10 cellular contexts compared by ENCODE assay signal in the genomic region with DNA sequence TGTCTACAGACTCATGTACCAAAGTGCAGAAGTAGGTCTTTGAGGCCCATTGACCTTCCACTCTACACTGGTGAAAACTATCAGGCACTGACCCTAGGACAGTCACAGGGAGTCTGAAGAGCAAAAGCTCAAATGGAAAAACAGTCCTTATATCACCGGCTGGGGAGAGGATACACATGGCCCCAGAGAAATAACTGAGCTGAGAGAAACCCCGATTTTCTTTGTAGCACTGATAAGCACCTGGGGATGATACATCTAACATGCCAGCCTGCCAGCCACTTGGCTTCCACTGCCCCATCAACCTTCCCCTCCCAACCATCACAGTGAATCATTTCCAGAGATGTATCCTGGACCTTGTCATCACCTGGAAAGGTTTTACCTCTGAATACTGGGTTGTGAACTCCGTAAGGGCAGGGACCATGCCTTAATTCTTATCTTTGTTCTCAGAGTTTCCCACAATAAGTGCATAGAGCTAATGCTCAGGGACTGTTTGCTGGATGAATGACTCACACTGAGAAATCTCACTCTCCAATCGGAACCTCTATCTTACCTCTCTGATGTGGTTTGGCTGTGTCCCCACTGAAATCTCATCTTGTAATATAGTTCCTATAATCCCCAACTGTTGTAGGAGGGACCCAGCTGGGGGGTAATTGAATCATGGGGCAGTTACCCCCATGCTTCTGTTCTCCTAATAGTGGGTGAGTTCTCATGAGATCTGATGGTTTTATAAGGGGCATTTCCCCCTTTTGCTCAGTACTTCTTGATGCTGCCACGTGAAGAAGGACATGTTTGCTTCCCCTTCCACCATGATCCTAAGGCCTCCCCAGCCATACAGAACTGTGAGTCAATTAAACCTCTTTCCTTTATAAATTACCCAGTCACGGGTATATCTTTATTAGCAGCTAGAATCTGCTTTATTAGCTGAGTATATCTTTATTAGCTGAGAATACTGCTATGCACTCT. TPM values are rescaled to one million over a fixed set of nuclear protein-coding genes. Genes with fewer than 3 reads are reported as not detected.
DNase-seq lines count a peak whose midpoint lies in the region; ATAC-seq lines count a peak whose summit lies in the region.
"Had no signal": no experiment of that assay in that cellular context is flagged by ENCODE, and none has a peak within 500 bp of the region (broad histone marks: within the 10 kb centered on the region; RNA-seq: fewer than 3 reads in every experiment).

No MANE protein-coding gene starts in this region.

- no peak overlapping the region for H2BK5ac ChIP-seq in mesenchymal stem cell (ENCODE audit: low read depth, low read length, poor library complexity, severe bottlenecking)

- no peak overlapping the region for H3K23ac ChIP-seq in mesenchymal stem cell (ENCODE audit: low read length in 2 of 2)

- H3K4me1 Mint-ChIP-seq in activated T-cell treated with anti-CD3 and anti-CD28 coated beads, Interleukin-2, amount 50 U/mL, for 72 hours (ENCODE audit: low read depth): peaks cover 4% of the 10 kb centered on the region
- H3K4me1 Mint-ChIP-seq: naive B cell had no signal

- H3K27ac Mint-ChIP-seq in activated T-cell treated with anti-CD3 and anti-CD28 coated beads, Interleukin-2, amount 50 U/mL, for 72 hours: no peak overlapping the region
- H3K27ac Mint-ChIP-seq: naive B cell had no signal

- H2BK120ac ChIP-seq in mesenchymal stem cell (ENCODE audit: low read depth, low read length): no peak overlapping the region

- H3K4me3 ChIP-seq in mesenchymal stem cell (ENCODE audit: insufficient read depth in 1 of 2, low read depth in 1 of 2, low read length in 2 of 2): no peak overlapping the region

- H2BK12ac ChIP-seq in mesenchymal stem cell (ENCODE audit: low read length in 2 of 2): no peak overlapping the region

- H3K14ac ChIP-seq in mesenchymal stem cell (ENCODE audit: low read length in 2 of 2): no peak overlapping the region

- no peak overlapping the region for H4K91ac ChIP-seq in mesenchymal stem cell (ENCODE audit: low read length)

- peaks cover 19% of the 10 kb centered on the region for H3K4me1 ChIP-seq in mesenchymal stem cell (ENCODE audit: control insufficient read depth, insufficient read depth, low read depth, low read length)

- H3K9me3 Mint-ChIP-seq in activated T-cell treated with anti-CD3 and anti-CD28 coated beads, Interleukin-2, amount 50 U/mL, for 72 hours: no peaks in the 10 kb centered on the region
- H3K9me3 Mint-ChIP-seq: naive B cell had no signal

- no peak overlapping the region for H4K8ac ChIP-seq in mesenchymal stem cell (ENCODE audit: low read length)

- H3K27me3 ChIP-seq in mesenchymal stem cell (ENCODE audit: control insufficient read depth in 1 of 2, insufficient read depth in 1 of 2, low read length in 2 of 2): no peaks in the 10 kb centered on the region

- peaks cover 14% of the 10 kb centered on the region for H3K79me1 ChIP-seq in mesenchymal stem cell (replicated peaks; ENCODE audit: low read length, poor library complexity, severe bottlenecking)

- no peak overlapping the region for H3K9ac ChIP-seq in mesenchymal stem cell (ENCODE audit: low read length)

- no peak overlapping the region for H2BK15ac ChIP-seq in mesenchymal stem cell (ENCODE audit: low read depth, poor library complexity, severe bottlenecking)

- H3K27ac ChIP-seq in mesenchymal stem cell (ENCODE audit: low read length, poor library complexity, severe bottlenecking): peak overlapping the region; percentile 13

- no peak overlapping the region for H3K18ac ChIP-seq in mesenchymal stem cell (ENCODE audit: low read depth in 1 of 2, low read length in 2 of 2)

- H3K36me3 Mint-ChIP-seq in activated T-cell treated with anti-CD3 and anti-CD28 coated beads, Interleukin-2, amount 50 U/mL, for 72 hours (ENCODE audit: insufficient read depth in 2 of 2): no peaks in the 10 kb centered on the region
- H3K36me3 Mint-ChIP-seq: naive B cell had no signal

- ATAC-seq in GM18870 (IDR thresholded peaks at IDR 0.05; ENCODE audit: unreplicated experiment): peak; percentile 76
- peak; percentile 57 for ATAC-seq in HG03039 (IDR thresholded peaks at IDR 0.05; ENCODE audit: unreplicated experiment)
- ATAC-seq in activated T-cell treated with anti-CD3 and anti-CD28 coated beads, Interleukin-2, amount 50 U/mL, for 72 hours (replicated peaks in 1 of 2): peak; percentile 71 to 82

- H2AFZ ChIP-seq in mesenchymal stem cell (ENCODE audit: low read depth, low read length): no peak overlapping the region

- no peak overlapping the region for H3K4ac ChIP-seq in mesenchymal stem cell (ENCODE audit: low read depth in 1 of 2, low read length in 2 of 2)

- no peaks in the 10 kb centered on the region for H3K9me3 ChIP-seq in mesenchymal stem cell (ENCODE audit: control insufficient read depth, low read length)

- H2AK5ac ChIP-seq in mesenchymal stem cell (ENCODE audit: low read length, severe bottlenecking): no peak overlapping the region

- no peak overlapping the region for H3K4me3 Mint-ChIP-seq in activated T-cell treated with anti-CD3 and anti-CD28 coated beads, Interleukin-2, amount 50 U/mL, for 72 hours
- H3K4me3 Mint-ChIP-seq: naive B cell had no signal

- H3K4me2 ChIP-seq in mesenchymal stem cell (ENCODE audit: low read length, poor library complexity, severe bottlenecking): no peak overlapping the region

- peaks cover 38% of the 10 kb centered on the region for H3K27me3 Mint-ChIP-seq in activated T-cell treated with anti-CD3 and anti-CD28 coated beads, Interleukin-2, amount 50 U/mL, for 72 hours (ENCODE audit: low read depth)

- peak; percentile 6 to 14 for DNase-seq in activated T-cell treated with anti-CD3 and anti-CD28 coated beads, Interleukin-2, amount 50 U/mL, for 72 hours
- DNase-seq in mesenchymal stem cell: peak; percentile 66
- DNase-seq in DMS 273 treated with DMSO at 0.1 percent for 48 hours (lab: John Stamatoyannopoulos, UW): no peak
- DNase-seq in NAMALWA (ENCODE audit: low spot score): no peak
- DNase-seq in cerebellar cortex (ENCODE audit: low spot score): no peak
- DNase-seq in NOMO-1 treated with dmso at 0.1 percent for 144 hours (lab: John Stamatoyannopoulos, UW; ENCODE audit: unreplicated experiment): no peak
- DNase-seq: naive B cell, T-helper 9 cell had no signal

- 68% methylated on average over 5 of the region's 6 CpGs for whole genome bisulfite sequencing in mesenchymal stem cell

- H3K36me3 ChIP-seq in mesenchymal stem cell (ENCODE audit: control insufficient read depth in 1 of 2, insufficient read depth in 2 of 2, low read depth in 1 of 2, low read length in 2 of 2): peaks cover 9 to 12% of the 10 kb centered on the region in 2 experiments

RNA-seq across cellular contexts. Expression of a gene that starts 37.1 kb away (rescaled TPM):
- total RNA-seq in activated T-cell treated with anti-CD3 and anti-CD28 coated beads, Interleukin-2, amount 50 U/mL, for 72 hours: under 1 TPM; 0.38 to 0.56 TPM
- 27.8 TPM for polyA plus RNA-seq in mesenchymal stem cell (2013, experiment 1 of 2)
- 27.9 TPM for polyA plus RNA-seq in mesenchymal stem cell (2013, experiment 2 of 2)

Comparison
In these comparisons a context has a peak if more than half of its experiments do, and no peak if none do; other contexts are left out.
1. DNase-seq: peak in activated T-cell treated with anti-CD3 and anti-CD28 coated beads, Interleukin-2, amount 50 U/mL, for 72 hours (2 of 2) and mesenchymal stem cell (single experiment); none in DMS 273 treated with DMSO at 0.1 percent for 48 hours (single experiment), NAMALWA (single experiment), cerebellar cortex (single experiment) and NOMO-1 treated with dmso at 0.1 percent for 144 hours (single experiment).
2. Peak in every context shown above with its lines, with median percentiles within 50 percentile points of each other: ATAC-seq.